Comparison of ENCODE assay signal across 16 cellular contexts in the genomic region with DNA sequence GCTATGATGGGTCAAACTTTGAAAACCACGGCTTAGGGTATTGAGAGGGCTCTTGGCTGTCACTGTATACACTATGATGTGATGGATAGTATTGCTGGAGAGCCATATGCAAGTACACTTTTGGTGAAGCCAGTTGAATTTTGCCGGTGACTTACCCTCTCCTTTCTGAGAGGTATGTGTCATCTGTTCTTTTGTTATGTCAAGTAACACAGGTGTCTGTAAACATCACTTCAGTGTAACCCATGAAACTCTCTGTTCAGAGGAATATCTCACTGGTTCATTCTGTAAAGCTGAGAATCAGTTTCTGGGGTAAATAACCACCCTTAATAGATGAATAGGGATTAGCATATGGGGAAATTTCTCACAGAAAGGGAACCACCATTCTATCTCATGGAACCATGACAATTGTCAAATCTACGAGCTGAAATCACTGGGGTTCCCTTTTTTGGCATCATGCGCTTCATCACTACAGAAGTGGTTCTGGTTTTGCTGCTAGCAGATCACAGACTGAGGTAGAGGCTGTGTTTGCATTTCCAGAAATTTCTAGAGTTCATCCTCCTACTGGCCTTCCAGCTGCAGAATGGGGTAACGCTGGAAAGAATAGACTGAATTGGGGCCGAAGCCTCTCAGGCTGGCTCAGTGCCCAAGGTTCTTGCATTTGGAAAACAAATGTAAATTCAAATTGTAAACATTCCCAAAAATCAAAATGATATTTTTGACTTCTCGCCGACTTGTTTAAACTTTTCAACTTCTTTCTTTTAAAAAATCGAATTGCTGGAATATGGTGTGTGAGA.
DNase-seq lines count a peak whose midpoint lies in the region; ATAC-seq and TF ChIP-seq lines count a peak whose summit lies in the region.
"Had no signal": no experiment of that assay in that cellular context is flagged by ENCODE, and none has a peak within 500 bp of the region (broad histone marks: within the 10 kb centered on the region; RNA-seq: fewer than 3 reads in every experiment).

No MANE protein-coding gene starts in this region.

- CTCF ChIA-PET in activated B cell treated with CpG ODN at 0.5 μM for 24 hours (lab: Charles Lee): interaction anchor here (1.3 to 1.4 kb wide), 2 partner anchors 32 to 251 kb away, joined by 4 read pairs; no protein-coding TSS in a partner anchor

- H3K27me3 Mint-ChIP-seq in activated B cell treated with CpG ODN at 0.5 μM for 24 hours: peaks cover 4% of the 10 kb centered on the region
- peaks cover 4 to 8% of the 10 kb centered on the region in 2 donors for H3K27me3 Mint-ChIP-seq in stimulated activated naive B cell treated with anti-CD40 and anti-IgM and Interleukin-4, amounts not matched to agents 10 μg/mL and 1 μg/mL and 100 μg/mL, for 72 hours

- H3K27me3 ChIP-seq in cardiac muscle cell (no peaks in the 10 kb centered on the region), right atrium auricular region (no peaks in the 10 kb centered on the region)
- H3K27me3 ChIP-seq: heart left ventricle, SJCRH30 had no signal

- no peaks in the 10 kb centered on the region for H3K36me3 Mint-ChIP-seq in activated B cell treated with CpG ODN at 0.5 μM for 24 hours (ENCODE audit: low read depth)
- H3K36me3 Mint-ChIP-seq in stimulated activated naive B cell treated with anti-CD40 and anti-IgM and Interleukin-4, amounts not matched to agents 10 μg/mL and 1 μg/mL and 100 μg/mL, for 72 hours: no peaks in the 10 kb centered on the region

- H3K27ac ChIP-seq in cardiac muscle cell: peak overlapping the region; percentile 48
- H3K27ac ChIP-seq in right atrium auricular region: no peak overlapping the region
- H3K27ac ChIP-seq: GM23248, heart left ventricle, SJCRH30 had no signal

- DNase-seq in cardiac muscle cell (ENCODE audit: low read depth in 1 of 2, low spot score in 1 of 2): no peak
- no peak for DNase-seq in right atrium auricular region (ENCODE audit: low spot score)
- DNase-seq in NCI-H146 (lab: John Stamatoyannopoulos, UW): peak; percentile 52
- DNase-seq in activated B cell treated with CpG ODN at 0.5 μM for 24 hours: no peak
- DNase-seq in stimulated activated naive B cell treated with anti-CD40 and anti-IgM and Interleukin-4, amounts not matched to agents 10 μg/mL and 1 μg/mL and 100 μg/mL, for 72 hours: peak; percentile 38
- DNase-seq in activated effector memory CD4-positive, alpha-beta T cell treated with Interleukin-2 at 50 U/mL for 16 hours: no peak
- DNase-seq: activated T-cell treated with anti-CD3 and anti-CD28 coated beads, Interleukin-2, amount 50 U/mL, for 1 hour; aorta; heart left ventricle; NCI-H2171 treated with DMSO at 0.1 percent for 48 hours; SJCRH30 had no signal

- H3K9me3 ChIP-seq in cardiac muscle cell (ENCODE audit: low read depth) (no peaks in the 10 kb centered on the region), right atrium auricular region (no peaks in the 10 kb centered on the region)
- H3K9me3 ChIP-seq: SJCRH30 had no signal

- ATAC-seq in activated B cell treated with CpG ODN at 0.5 μM for 24 hours (ENCODE audit: low read depth): peak; percentile 54
- ATAC-seq in stimulated activated naive B cell treated with anti-CD40 and anti-IgM and Interleukin-4, amounts not matched to agents 10 μg/mL and 1 μg/mL and 100 μg/mL, for 72 hours (replicated peaks): peak; percentile 80 to 86
- ATAC-seq in HG02938 (IDR thresholded peaks at IDR 0.05; ENCODE audit: unreplicated experiment): no peak
- ATAC-seq in HG03196 (IDR thresholded peaks at IDR 0.05; ENCODE audit: unreplicated experiment): no peak
- ATAC-seq: heart left ventricle had no signal

- peaks cover 3% of the 10 kb centered on the region for H3K9me3 Mint-ChIP-seq in activated B cell treated with CpG ODN at 0.5 μM for 24 hours
- H3K9me3 Mint-ChIP-seq in stimulated activated naive B cell treated with anti-CD40 and anti-IgM and Interleukin-4, amounts not matched to agents 10 μg/mL and 1 μg/mL and 100 μg/mL, for 72 hours: peaks cover 0 to 3% of the 10 kb centered on the region in 2 donors

- no peak for TF ChIP-seq CTCF in cardiac muscle cell (IDR thresholded peaks at IDR 0.05; ENCODE audit: low read depth, low read length)
- no peak for TF ChIP-seq CTCF in right atrium auricular region (IDR thresholded peaks at IDR 0.05)
- TF ChIP-seq CTCF in activated B cell treated with CpG ODN at 0.5 μM for 24 hours (IDR thresholded peaks at IDR 0.05): no peak

- H3K36me3 ChIP-seq in cardiac muscle cell: no peaks in the 10 kb centered on the region
- no peaks in the 10 kb centered on the region for H3K36me3 ChIP-seq in right atrium auricular region
- H3K36me3 ChIP-seq: heart left ventricle, SJCRH30 had no signal

- H3K4me3 ChIP-seq in cardiac muscle cell: no peak overlapping the region
- no peak overlapping the region for H3K4me3 ChIP-seq in right atrium auricular region
- H3K4me3 ChIP-seq: SJCRH30 had no signal

- H3K4me1 Mint-ChIP-seq in activated B cell treated with CpG ODN at 0.5 μM for 24 hours: peaks cover 20% of the 10 kb centered on the region
- peaks cover 19 to 28% of the 10 kb centered on the region in 2 donors for H3K4me1 Mint-ChIP-seq in stimulated activated naive B cell treated with anti-CD40 and anti-IgM and Interleukin-4, amounts not matched to agents 10 μg/mL and 1 μg/mL and 100 μg/mL, for 72 hours
- H3K4me1 Mint-ChIP-seq: neural crest cell had no signal

- intact Hi-C loops in activated B cell treated with CpG ODN at 0.5 μM for 24 hours (cut with micrococcal nuclease): loop anchor here (1.0 kb wide), 1 partner anchor 31 kb away; no protein-coding TSS in a partner anchor

- POLR2A ChIA-PET in activated B cell treated with CpG ODN at 0.5 μM for 24 hours (lab: Charles Lee): no interaction called here

- H3K27ac Mint-ChIP-seq in activated B cell treated with CpG ODN at 0.5 μM for 24 hours: peak overlapping the region; percentile 3
- H3K27ac Mint-ChIP-seq in stimulated activated naive B cell treated with anti-CD40 and anti-IgM and Interleukin-4, amounts not matched to agents 10 μg/mL and 1 μg/mL and 100 μg/mL, for 72 hours: no peak overlapping the region
- H3K27ac Mint-ChIP-seq: activated CD4-positive, alpha-beta T cell treated with anti-CD3 and anti-CD28 coated beads, Interleukin-2, amount 10 ng/mL, durations not matched to agents 24 days and 14 days had no signal

- H3K4me1 ChIP-seq in cardiac muscle cell (ENCODE audit: low read depth) (peaks cover 21% of the 10 kb centered on the region), right atrium auricular region (peaks cover 0 to 12% of the 10 kb centered on the region in 2 donors)
- H3K4me1 ChIP-seq: SJCRH30 had no signal

- no peak overlapping the region for H3K4me3 Mint-ChIP-seq in activated B cell treated with CpG ODN at 0.5 μM for 24 hours
- H3K4me3 Mint-ChIP-seq in stimulated activated naive B cell treated with anti-CD40 and anti-IgM and Interleukin-4, amounts not matched to agents 10 μg/mL and 1 μg/mL and 100 μg/mL, for 72 hours: no peak overlapping the region
- H3K4me3 Mint-ChIP-seq: activated CD4-positive, alpha-beta T cell treated with anti-CD3 and anti-CD28 coated beads, Interleukin-2, amount 10 ng/mL, durations not matched to agents 24 days and 14 days; neural crest cell had no signal

Comparison
In these comparisons a context has a peak if more than half of its experiments do, and no peak if none do; other contexts are left out.
1. DNase-seq: peak in NCI-H146 (single experiment) and stimulated activated naive B cell treated with anti-CD40 and anti-IgM and Interleukin-4, amounts not matched to agents 10 μg/mL and 1 μg/mL and 100 μg/mL, for 72 hours (single experiment); none in cardiac muscle cell (0 of 2), right atrium auricular region (single experiment), activated B cell treated with CpG ODN at 0.5 μM for 24 hours (single experiment) and activated effector memory CD4-positive, alpha-beta T cell treated with Interleukin-2 at 50 U/mL for 16 hours (single experiment).
2. ATAC-seq: peak in activated B cell treated with CpG ODN at 0.5 μM for 24 hours (single experiment) and stimulated activated naive B cell treated with anti-CD40 and anti-IgM and Interleukin-4, amounts not matched to agents 10 μg/mL and 1 μg/mL and 100 μg/mL, for 72 hours (2 of 2); none in HG02938 (single experiment) and HG03196 (single experiment).